ENCODE assay signal across 1 cellular context in the genomic region with DNA sequence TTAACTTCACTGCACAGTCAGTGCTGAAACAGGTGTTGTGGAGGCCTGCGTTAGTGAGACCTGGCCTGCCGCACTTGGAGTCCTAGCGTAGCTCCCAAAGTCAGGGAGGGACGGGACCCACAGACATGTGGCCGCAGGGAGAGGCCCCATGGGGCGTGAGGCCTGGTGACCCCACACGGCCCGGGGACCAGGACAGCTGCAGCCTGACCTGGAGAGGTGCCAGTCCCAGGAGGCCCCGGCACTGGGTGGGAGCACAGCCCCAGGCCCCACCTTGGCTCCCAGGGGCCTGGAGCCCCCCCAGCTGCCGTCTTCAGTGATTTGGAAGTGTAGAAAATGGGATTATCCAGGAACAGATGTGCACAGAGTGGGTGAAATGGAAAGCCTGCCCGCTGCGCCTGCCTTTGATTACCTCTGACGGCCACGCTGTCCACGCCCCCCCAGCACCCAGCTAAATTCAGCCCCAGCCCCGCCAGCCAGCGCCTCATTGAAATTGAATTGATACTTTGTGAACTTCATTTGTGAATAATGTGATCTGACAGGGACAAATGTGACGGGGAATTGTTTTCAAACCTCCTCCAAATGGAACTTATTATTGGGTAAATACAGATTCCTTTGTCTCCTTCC.
TF ChIP-seq lines count a peak whose summit lies in the region.

No MANE protein-coding gene starts in this region.

TF ChIP-seq in H1, 55 proteins besides CTCF, POLR2A, EP300 and RAD21 (continued from another document):
- TF ChIP-seq SP4 (IDR thresholded peaks at IDR 0.05; ENCODE audit: low read length), result no peak
- no peak for TF ChIP-seq YY1 (IDR thresholded peaks at IDR 0.05; ENCODE audit: low read depth, low read length)
- no peak for TF ChIP-seq CHD1 (IDR thresholded peaks at IDR 0.05; ENCODE audit: low read depth, low read length)
